ENCODE assay signal across 18 cellular contexts in the genomic region with DNA sequence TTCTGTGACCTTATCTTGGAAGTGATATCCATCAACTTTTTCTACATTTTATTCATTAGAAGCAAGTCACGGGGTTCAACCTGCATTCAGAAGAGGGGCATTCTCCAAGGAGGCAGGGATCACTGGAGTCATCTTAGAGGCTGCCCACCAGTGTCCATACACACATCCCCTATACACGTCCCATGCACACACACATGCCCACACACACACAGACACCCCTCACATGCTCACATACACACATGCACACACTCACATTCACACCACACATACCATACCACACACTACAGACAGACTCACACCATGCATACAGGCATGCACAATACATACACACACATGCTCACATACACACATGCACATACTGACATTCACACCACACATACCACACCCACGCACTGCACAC.
DNase-seq lines count a peak whose midpoint lies in the region; ATAC-seq, FAIRE-seq and TF ChIP-seq lines count a peak whose summit lies in the region.
"Had no signal": no experiment of that assay in that cellular context is flagged by ENCODE, and none has a peak within 500 bp of the region (broad histone marks: within the 10 kb centered on the region; RNA-seq: fewer than 3 reads in every experiment).

No MANE protein-coding gene starts in this region.

- in situ Hi-C loops in IMR-90 (cut with MboI; ENCODE audit: low sequenced_read_pairs): no loop called here

- H2BK5ac ChIP-seq in IMR-90 (ENCODE audit: low read depth, low read length, poor library complexity, severe bottlenecking) (no peak overlapping the region), H1 (ENCODE audit: low read depth, low read length) (no peak overlapping the region)

- H4K5ac ChIP-seq in IMR-90 (ENCODE audit: low read depth, low read length): no peak overlapping the region
- no peak overlapping the region for H4K5ac ChIP-seq in H1 (ENCODE audit: insufficient read length, low read depth, low read length)

- peaks cover 0 to 7% of the 10 kb centered on the region in 2 experiments; a peak in 1 of 4 replicates for H3K79me2 ChIP-seq in H1 (ENCODE audit: control insufficient read depth in 1 of 2, insufficient read depth in 2 of 2, low read length in 2 of 2)

- no peaks in the 10 kb centered on the region for H3K27me3 Mint-ChIP-seq in osteocyte (ENCODE audit: unreplicated experiment)
- H3K27me3 Mint-ChIP-seq in stimulated activated naive B cell treated with anti-CD40 and anti-IgM and Interleukin-4, amounts not matched to agents 10 μg/mL and 1 μg/mL and 100 μg/mL, for 72 hours: peaks cover 0 to 7% of the 10 kb centered on the region in 2 donors

- H3K27me3 ChIP-seq in IMR-90 (ENCODE audit: control insufficient read depth, insufficient read depth, low read length) (no peaks in the 10 kb centered on the region), H1 (replicated peaks in 1 of 4; ENCODE audit: control insufficient read depth in 3 of 4, extremely low read depth in 1 of 4, insufficient read depth in 3 of 4, low read length in 3 of 4) (no peaks in the 10 kb centered on the region), upper lobe of right lung (no peaks in the 10 kb centered on the region)

- no peaks in the 10 kb centered on the region for H3K4me1 Mint-ChIP-seq in osteocyte (ENCODE audit: unreplicated experiment)
- H3K4me1 Mint-ChIP-seq in stimulated activated naive B cell treated with anti-CD40 and anti-IgM and Interleukin-4, amounts not matched to agents 10 μg/mL and 1 μg/mL and 100 μg/mL, for 72 hours: no peaks in the 10 kb centered on the region
- H3K4me1 Mint-ChIP-seq: CD4-positive, alpha-beta memory T cell had no signal

- TF ChIP-seq RAD21 in IMR-90 (IDR thresholded peaks at IDR 0.05; ENCODE audit: low read length) (no peak), H1 (IDR thresholded peaks at IDR 0.05 in 1 of 2, conservative IDR thresholded peaks at IDR 0.05 in 1 of 2; ENCODE audit: low read depth in 2 of 2, low read length in 2 of 2) (no peak)

- no peak overlapping the region for H3K4me3 Mint-ChIP-seq in osteocyte (ENCODE audit: unreplicated experiment)
- no peak overlapping the region for H3K4me3 Mint-ChIP-seq in stimulated activated naive B cell treated with anti-CD40 and anti-IgM and Interleukin-4, amounts not matched to agents 10 μg/mL and 1 μg/mL and 100 μg/mL, for 72 hours
- H3K4me3 Mint-ChIP-seq: CD4-positive, alpha-beta memory T cell had no signal

- H3K9me3 ChIP-seq in IMR-90 (ENCODE audit: control insufficient read depth, insufficient read depth, low read length) (peaks cover 17% of the 10 kb centered on the region), H1 (ENCODE audit: insufficient read depth in 2 of 2, low read depth in 1 of 2, low read length in 1 of 2) (no peaks in the 10 kb centered on the region), upper lobe of right lung (no peaks in the 10 kb centered on the region)

- no peak overlapping the region for H3K18ac ChIP-seq in IMR-90 (ENCODE audit: low read depth, low read length)
- H3K18ac ChIP-seq in H1 (ENCODE audit: extremely low read depth, low read length): no peak overlapping the region

- H3K4ac ChIP-seq in IMR-90 (ENCODE audit: low read depth, low read length) (no peak overlapping the region), H1 (replicated peaks; ENCODE audit: insufficient read length, low read depth, low read length) (no peak overlapping the region)

- no peak overlapping the region for H3K27ac Mint-ChIP-seq in osteocyte (ENCODE audit: unreplicated experiment)
- H3K27ac Mint-ChIP-seq in stimulated activated naive B cell treated with anti-CD40 and anti-IgM and Interleukin-4, amounts not matched to agents 10 μg/mL and 1 μg/mL and 100 μg/mL, for 72 hours: no peak overlapping the region
- H3K27ac Mint-ChIP-seq: CD4-positive, alpha-beta memory T cell had no signal

- peak overlapping the region; percentile 68; the same call in 1 of the 2 replicates for H2BK12ac ChIP-seq in H1 (ENCODE audit: low read depth, low read length)

- H3K9ac ChIP-seq in IMR-90 (ENCODE audit: low read depth, low read length) (no peak overlapping the region), H1 (replicated peaks in 1 of 4; ENCODE audit: extremely low read depth in 1 of 4, low read depth in 3 of 4, low read length in 3 of 4) (peak overlapping the region in 1 of 4 experiments; percentile 21; a peak in 1 of 7 replicates)

- no peak for FAIRE-seq in H1 (lab: Jason Lieb, UNC)
- FAIRE-seq: GM18507 had no signal

- H3K27ac ChIP-seq in IMR-90 (ENCODE audit: insufficient read depth, low read length): no peak overlapping the region
- H3K27ac ChIP-seq in H1 (ENCODE audit: low read depth, low read length): no peak overlapping the region
- no peak overlapping the region for H3K27ac ChIP-seq in upper lobe of right lung

- H3K4me1 ChIP-seq in IMR-90 (ENCODE audit: control insufficient read depth, insufficient read depth, low read length) (no peaks in the 10 kb centered on the region), H1 (replicated peaks in 1 of 4; ENCODE audit: control insufficient read depth in 3 of 4, insufficient read depth in 4 of 4, low read length in 3 of 4) (no peaks in the 10 kb centered on the region), upper lobe of right lung (no peaks in the 10 kb centered on the region)

- H4K20me1 ChIP-seq in IMR-90 (ENCODE audit: insufficient read depth, low read length): no peaks in the 10 kb centered on the region
- no peaks in the 10 kb centered on the region for H4K20me1 ChIP-seq in H1 (replicated peaks in 1 of 2; ENCODE audit: control insufficient read depth in 1 of 2, insufficient read depth in 2 of 2, low read length in 2 of 2)

- H2AFZ ChIP-seq in IMR-90 (replicated peaks; ENCODE audit: low read length, poor library complexity) (peak overlapping the region; percentile 14), H1 (ENCODE audit: low read length) (no peak overlapping the region)

- no peak overlapping the region for H2BK20ac ChIP-seq in IMR-90 (ENCODE audit: low read depth, low read length)
- peak overlapping the region; percentile 73; the same call in 1 of the 2 replicates for H2BK20ac ChIP-seq in H1 (ENCODE audit: low read length)

- DNase-seq in IMR-90 (no peak), H1 (ENCODE audit: low read depth in 1 of 2, low spot score in 2 of 2) (no peak), osteocyte (ENCODE audit: extremely low spot score, unreplicated experiment) (peak; percentile 56), upper lobe of right lung (no peak), HuH-7 (ENCODE audit: low spot score) (no peak)
- no peak for DNase-seq in stimulated activated naive B cell treated with anti-CD40 and anti-IgM and Interleukin-4, amounts not matched to agents 10 μg/mL and 1 μg/mL and 100 μg/mL, for 72 hours
- DNase-seq: C1 segment of cervical spinal cord; Calu3; CD4-positive, alpha-beta memory T cell; COR-L47; DMS53; DMS79 treated with DMSO at 0.1 percent for 48 hours; GF-D8; GOT3; H7; HCEC 1CT had no signal

- no peak overlapping the region for H3K23ac ChIP-seq in IMR-90 (ENCODE audit: low read depth, low read length)
- H3K23ac ChIP-seq in H1 (ENCODE audit: insufficient read length): no peak overlapping the region

- no peak overlapping the region for H4K91ac ChIP-seq in IMR-90 (ENCODE audit: insufficient read depth, low read depth, low read length)
- H4K91ac ChIP-seq in H1 (replicated peaks; ENCODE audit: insufficient read length, low read length): peak overlapping the region; percentile 2

- H3K9me3 Mint-ChIP-seq in osteocyte (ENCODE audit: unreplicated experiment): peaks cover 37% of the 10 kb centered on the region
- H3K9me3 Mint-ChIP-seq in stimulated activated naive B cell treated with anti-CD40 and anti-IgM and Interleukin-4, amounts not matched to agents 10 μg/mL and 1 μg/mL and 100 μg/mL, for 72 hours: peaks cover 4% of the 10 kb centered on the region in 2 donors

- BruUV-seq in IMR-90 (replicated peaks; lab: Mats Ljungman, UMichigan): no TSS peak

- no peaks in the 10 kb centered on the region for H3K9me1 ChIP-seq in IMR-90 (ENCODE audit: insufficient read depth, low read length)

- H3K14ac ChIP-seq in IMR-90 (replicated peaks; ENCODE audit: low read depth, low read length) (no peak overlapping the region), H1 (ENCODE audit: insufficient read length) (no peak overlapping the region)

- H4K8ac ChIP-seq in IMR-90 (ENCODE audit: low read depth in 2 of 2, low read length in 2 of 2) (no peak overlapping the region), H1 (ENCODE audit: extremely low read depth, insufficient read depth, low read length) (no peak overlapping the region)

- intact Hi-C loops in IMR-90 (cut with micrococcal nuclease) (no loop called here), upper lobe of right lung (cut with DNase I) (no loop called here)

- H2BK120ac ChIP-seq in IMR-90 (ENCODE audit: low read depth, low read length) (no peak overlapping the region), H1 (replicated peaks; ENCODE audit: low read depth, low read length) (no peak overlapping the region)

- no peaks in the 10 kb centered on the region for H3K36me3 Mint-ChIP-seq in osteocyte (ENCODE audit: unreplicated experiment)
- no peaks in the 10 kb centered on the region for H3K36me3 Mint-ChIP-seq in stimulated activated naive B cell treated with anti-CD40 and anti-IgM and Interleukin-4, amounts not matched to agents 10 μg/mL and 1 μg/mL and 100 μg/mL, for 72 hours
- H3K36me3 Mint-ChIP-seq: CD4-positive, alpha-beta memory T cell had no signal

- no peak overlapping the region for H3K4me3 ChIP-seq in IMR-90 (ENCODE audit: insufficient read depth, low read depth, low read length)
- no peak overlapping the region for H3K4me3 ChIP-seq in H1 (ENCODE audit: extremely low read depth in 1 of 4, insufficient read depth in 2 of 4, low read depth in 3 of 4, low read length in 4 of 4)
- no peak overlapping the region for H3K4me3 ChIP-seq in upper lobe of right lung

- ATAC-seq in IMR-90 (ENCODE audit: low read depth) (no peak), upper lobe of right lung (peak; percentile 24), GM21360 (IDR thresholded peaks at IDR 0.05; ENCODE audit: unreplicated experiment) (no peak)
- ATAC-seq in stimulated activated naive B cell treated with anti-CD40 and anti-IgM and Interleukin-4, amounts not matched to agents 10 μg/mL and 1 μg/mL and 100 μg/mL, for 72 hours (replicated peaks): no peak

- no peak overlapping the region for H3K56ac ChIP-seq in IMR-90 (ENCODE audit: extremely low read depth, insufficient read depth, low read length)
- H3K56ac ChIP-seq in H1 (replicated peaks; ENCODE audit: insufficient read length, low read depth, low read length): no peak overlapping the region

- dilution Hi-C loops in IMR-90 (cut with HindIII; ENCODE audit: low sequenced_read_pairs, unreplicated experiment): no loop called here

- H3K36me3 ChIP-seq in IMR-90 (ENCODE audit: control insufficient read depth, insufficient read depth, low read length) (no peaks in the 10 kb centered on the region), H1 (ENCODE audit: control insufficient read depth in 2 of 4, insufficient read depth in 4 of 4, low read length in 3 of 4) (no peaks in the 10 kb centered on the region; a peak in 1 of 8 replicates), upper lobe of right lung (no peaks in the 10 kb centered on the region)

- TF ChIP-seq POLR2A in IMR-90 (IDR thresholded peaks at IDR 0.05; ENCODE audit: low read depth, low read length) (no peak), H1 (IDR thresholded peaks at IDR 0.05; ENCODE audit: control extremely low read depth in 1 of 2, low read depth in 2 of 2, low read length in 2 of 2) (no peak)

- WGBS in IMR-90 (ENCODE audit: extremely low coverage in 2 of 2, insufficient read length in 1 of 2), 2 experiments: 58% methylated on average over 2 of the region's 3 CpGs; no CpG with 5 or more reads in 1 of the 2 experiments
- WGBS in H1 (ENCODE audit: extremely low coverage in 1 of 2, insufficient coverage in 1 of 2, insufficient read length in 1 of 2, insufficient replicate concordance in 2 of 2, low coverage in 1 of 2, low lambda C conversion rate in 2 of 2, missing lambda C conversion rate in 1 of 2), 2 experiments: 96% methylated on average over 3 of the region's 3 CpGs; no CpG with 5 or more reads in 1 of the 2 experiments

- TF ChIP-seq CTCF in IMR-90 (conservative IDR thresholded peaks at IDR 0.05; ENCODE audit: low read depth, low read length): no peak
- no peak for TF ChIP-seq CTCF in H1 (IDR thresholded peaks at IDR 0.05; ENCODE audit: control extremely low read depth in 1 of 3, insufficient read depth in 1 of 3, low read depth in 1 of 3, low read length in 3 of 3)
- no peak for TF ChIP-seq CTCF in osteocyte (IDR thresholded peaks at IDR 0.05)
- no peak for TF ChIP-seq CTCF in upper lobe of right lung (IDR thresholded peaks at IDR 0.05)

- H3K4me2 ChIP-seq in IMR-90 (ENCODE audit: low read depth, low read length) (no peak overlapping the region), H1 (ENCODE audit: insufficient read depth in 1 of 2, low read depth in 2 of 2, low read length in 2 of 2) (no peak overlapping the region)

- H2AK5ac ChIP-seq in IMR-90 (ENCODE audit: low read depth, low read length): no peak overlapping the region
- H2AK5ac ChIP-seq in H1 (ENCODE audit: low read depth, low read length): peak overlapping the region; percentile 41; the same call in 1 of the 2 replicates

- CTCF ChIA-PET in IMR-90 (lab: Yijun Ruan, JAX) (no interaction called here), H1 (lab: Charles Lee; ENCODE audit: partially characterized antibody) (no interaction called here)

- no peak for TF ChIP-seq EP300 in H1 (IDR thresholded peaks at IDR 0.05; ENCODE audit: borderline replicate concordance in 1 of 2, low read depth in 2 of 2, low read length in 2 of 2)

- H2BK15ac ChIP-seq in IMR-90 (ENCODE audit: low read depth, low read length): no peak overlapping the region
- H2BK15ac ChIP-seq in H1 (ENCODE audit: low read length): no peak overlapping the region

- peaks cover 8% of the 10 kb centered on the region; the same call in 1 of the 2 replicates for H3K23me2 ChIP-seq in H1 (ENCODE audit: low read depth, low read length)

- no peak overlapping the region for H2AK9ac ChIP-seq in IMR-90 (replicated peaks; ENCODE audit: low read depth, low read length, poor library complexity)

- POLR2A ChIA-PET in IMR-90 (lab: Charles Lee; ENCODE audit: unreplicated experiment): no interaction called here
- POLR2A ChIA-PET in H1 (lab: Charles Lee; ENCODE audit: partially characterized antibody): no interaction called here

- H3K79me1 ChIP-seq in IMR-90 (ENCODE audit: low read depth in 1 of 2, low read length in 2 of 2) (no peaks in the 10 kb centered on the region), H1 (ENCODE audit: low read depth, low read length) (0 out of 2 replicates have a peak, but pooled peaks cover 3% of the 10 kb centered on the region)
